Comparison of ENCODE assay signal across 1 cellular context in the genomic region with DNA sequence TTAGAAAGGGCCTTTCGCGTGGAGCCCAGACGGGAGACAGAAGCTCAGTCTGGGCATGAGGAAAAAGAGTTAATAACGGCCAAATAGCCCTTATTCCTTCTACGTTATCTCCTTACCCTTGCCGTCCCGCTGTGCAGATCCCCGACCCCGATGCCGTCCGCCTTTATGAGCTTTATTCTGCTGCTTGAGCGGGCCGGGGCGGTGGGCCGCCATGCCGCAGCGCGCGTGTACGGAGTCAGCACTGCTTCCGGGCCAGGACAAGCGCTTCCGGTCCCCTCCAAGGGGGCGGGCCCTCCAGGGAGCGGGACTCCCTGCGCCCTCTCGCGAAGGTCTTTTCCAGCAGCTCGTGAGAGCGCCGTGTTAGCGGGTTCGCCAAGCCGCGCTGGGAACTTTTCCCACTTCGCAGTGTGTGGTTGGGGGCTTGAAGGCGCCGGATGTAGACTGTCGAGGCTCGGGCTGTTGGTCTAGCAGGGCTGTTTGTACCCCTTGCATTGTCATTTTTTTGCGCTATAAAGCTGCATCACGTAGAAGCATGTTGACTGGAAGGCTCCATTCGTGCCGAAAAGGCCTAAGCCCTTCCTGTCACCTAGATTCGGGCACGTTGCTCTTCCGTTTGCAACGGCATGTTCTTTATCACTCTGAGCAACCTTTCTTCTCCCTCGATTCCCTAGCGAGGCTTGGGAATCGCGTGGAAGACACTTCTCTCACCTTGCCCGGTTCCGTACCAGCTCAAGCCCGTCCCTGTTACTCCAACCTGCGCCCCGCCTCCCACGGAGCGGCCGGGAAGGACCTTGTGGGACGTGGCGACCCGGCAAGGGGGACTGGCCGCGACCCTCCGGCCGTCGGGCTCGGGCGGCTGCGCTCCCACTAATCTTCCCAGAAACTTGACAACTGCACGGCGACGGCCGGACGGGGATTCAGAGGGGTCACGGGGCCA.
TF ChIP-seq lines count a peak whose summit lies in the region.

Gene TSR1 (minus strand): TSS at position 243 of the 937 bp plus-strand sequence. CDS start 30 bp downstream, at position 213.

TF ChIP-seq in HepG2, 621 proteins besides CTCF, POLR2A, EP300 and RAD21 (continued from another document and continues in another):
- TF ChIP-seq, protein P1, sequence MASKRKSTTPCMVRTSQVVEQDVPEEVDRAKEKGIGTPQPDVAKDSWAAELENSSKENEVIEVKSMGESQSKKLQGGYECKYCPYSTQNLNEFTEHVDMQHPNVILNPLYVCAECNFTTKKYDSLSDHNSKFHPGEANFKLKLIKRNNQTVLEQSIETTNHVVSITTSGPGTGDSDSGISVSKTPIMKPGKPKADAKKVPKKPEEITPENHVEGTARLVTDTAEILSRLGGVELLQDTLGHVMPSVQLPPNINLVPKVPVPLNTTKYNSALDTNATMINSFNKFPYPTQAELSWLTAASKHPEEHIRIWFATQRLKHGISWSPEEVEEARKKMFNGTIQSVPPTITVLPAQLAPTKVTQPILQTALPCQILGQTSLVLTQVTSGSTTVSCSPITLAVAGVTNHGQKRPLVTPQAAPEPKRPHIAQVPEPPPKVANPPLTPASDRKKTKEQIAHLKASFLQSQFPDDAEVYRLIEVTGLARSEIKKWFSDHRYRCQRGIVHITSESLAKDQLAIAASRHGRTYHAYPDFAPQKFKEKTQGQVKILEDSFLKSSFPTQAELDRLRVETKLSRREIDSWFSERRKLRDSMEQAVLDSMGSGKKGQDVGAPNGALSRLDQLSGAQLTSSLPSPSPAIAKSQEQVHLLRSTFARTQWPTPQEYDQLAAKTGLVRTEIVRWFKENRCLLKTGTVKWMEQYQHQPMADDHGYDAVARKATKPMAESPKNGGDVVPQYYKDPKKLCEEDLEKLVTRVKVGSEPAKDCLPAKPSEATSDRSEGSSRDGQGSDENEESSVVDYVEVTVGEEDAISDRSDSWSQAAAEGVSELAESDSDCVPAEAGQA (IDR thresholded peaks at IDR 0.05; ENCODE audit: low read depth), result peak; percentile 85
- TF ChIP-seq, protein P1 (CRISPR knock-in tag; IDR thresholded peaks at IDR 0.05; ENCODE audit: borderline replicate concordance), result peak; percentile 23; the same call in 1 of the 2 replicates
- TF ChIP-seq ELK4 (CRISPR knock-in tag; IDR thresholded peaks at IDR 0.05; ENCODE audit: borderline replicate concordance) (no peak), ZNF496 (CRISPR knock-in tag; IDR thresholded peaks at IDR 0.05; ENCODE audit: insufficient replicate concordance) (no peak), NR2F6 (IDR thresholded peaks at IDR 0.05) (no peak), NR2F6 (CRISPR knock-in tag; IDR thresholded peaks at IDR 0.05) (peak; percentile 50; the same call in 1 of the 2 replicates), ZNF136 (CRISPR knock-in tag; IDR thresholded peaks at IDR 0.05; ENCODE audit: low read depth) (peak; percentile 33; the same call in 1 of the 2 replicates), ZNF772 (CRISPR knock-in tag; IDR thresholded peaks at IDR 0.05) (peak; percentile 77), HNRNPLL (IDR thresholded peaks at IDR 0.05; ENCODE audit: low read depth, low read length, poor library complexity, severe bottlenecking) (peak; percentile 59), ARID5B (CRISPR knock-in tag; IDR thresholded peaks at IDR 0.05) (0 out of 2 replicates have a peak, but pooled peaks have one; percentile 20), DPF2 (CRISPR knock-in tag; IDR thresholded peaks at IDR 0.05; ENCODE audit: borderline replicate concordance, low read depth) (0 out of 2 replicates have a peak, but pooled peaks have one; percentile 6), ZBTB4 (CRISPR knock-in tag; IDR thresholded peaks at IDR 0.05; ENCODE audit: borderline replicate concordance) (no peak; the same call in 1 of the 2 replicates), ZNF569 (CRISPR knock-in tag; IDR thresholded peaks at IDR 0.05; ENCODE audit: borderline replicate concordance) (0 out of 2 replicates have a peak, but pooled peaks have one; percentile 47), MXI1 (IDR thresholded peaks at IDR 0.05; ENCODE audit: borderline replicate concordance, low read depth, low read length) (peak; percentile 98; the same call in 2 of the 3 replicates), ARID2 (CRISPR knock-in tag; IDR thresholded peaks at IDR 0.05; ENCODE audit: borderline replicate concordance) (0 out of 2 replicates have a peak, but pooled peaks have one; percentile 39), CEBPZ (IDR thresholded peaks at IDR 0.05; ENCODE audit: low read length) (no peak), ZBTB8A (CRISPR knock-in tag; IDR thresholded peaks at IDR 0.05; ENCODE audit: borderline replicate concordance, low read depth) (no peak)
- TF ChIP-seq, protein P2, sequence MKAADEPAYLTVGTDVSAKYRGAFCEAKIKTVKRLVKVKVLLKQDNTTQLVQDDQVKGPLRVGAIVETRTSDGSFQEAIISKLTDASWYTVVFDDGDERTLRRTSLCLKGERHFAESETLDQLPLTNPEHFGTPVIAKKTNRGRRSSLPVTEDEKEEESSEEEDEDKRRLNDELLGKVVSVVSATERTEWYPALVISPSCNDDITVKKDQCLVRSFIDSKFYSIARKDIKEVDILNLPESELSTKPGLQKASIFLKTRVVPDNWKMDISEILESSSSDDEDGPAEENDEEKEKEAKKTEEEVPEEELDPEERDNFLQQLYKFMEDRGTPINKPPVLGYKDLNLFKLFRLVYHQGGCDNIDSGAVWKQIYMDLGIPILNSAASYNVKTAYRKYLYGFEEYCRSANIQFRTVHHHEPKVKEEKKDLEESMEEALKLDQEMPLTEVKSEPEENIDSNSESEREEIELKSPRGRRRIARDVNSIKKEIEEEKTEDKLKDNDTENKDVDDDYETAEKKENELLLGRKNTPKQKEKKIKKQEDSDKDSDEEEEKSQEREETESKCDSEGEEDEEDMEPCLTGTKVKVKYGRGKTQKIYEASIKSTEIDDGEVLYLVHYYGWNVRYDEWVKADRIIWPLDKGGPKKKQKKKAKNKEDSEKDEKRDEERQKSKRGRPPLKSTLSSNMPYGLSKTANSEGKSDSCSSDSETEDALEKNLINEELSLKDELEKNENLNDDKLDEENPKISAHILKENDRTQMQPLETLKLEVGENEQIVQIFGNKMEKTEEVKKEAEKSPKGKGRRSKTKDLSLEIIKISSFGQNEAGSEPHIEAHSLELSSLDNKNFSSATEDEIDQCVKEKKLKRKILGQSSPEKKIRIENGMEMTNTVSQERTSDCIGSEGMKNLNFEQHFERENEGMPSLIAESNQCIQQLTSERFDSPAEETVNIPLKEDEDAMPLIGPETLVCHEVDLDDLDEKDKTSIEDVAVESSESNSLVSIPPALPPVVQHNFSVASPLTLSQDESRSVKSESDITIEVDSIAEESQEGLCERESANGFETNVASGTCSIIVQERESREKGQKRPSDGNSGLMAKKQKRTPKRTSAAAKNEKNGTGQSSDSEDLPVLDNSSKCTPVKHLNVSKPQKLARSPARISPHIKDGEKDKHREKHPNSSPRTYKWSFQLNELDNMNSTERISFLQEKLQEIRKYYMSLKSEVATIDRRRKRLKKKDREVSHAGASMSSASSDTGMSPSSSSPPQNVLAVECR (CRISPR knock-in tag; IDR thresholded peaks at IDR 0.05; ENCODE audit: borderline replicate concordance), result peak; percentile 89; the same call in 1 of the 2 replicates
